ENCODE assay signal across 1 cellular context in the genomic region with DNA sequence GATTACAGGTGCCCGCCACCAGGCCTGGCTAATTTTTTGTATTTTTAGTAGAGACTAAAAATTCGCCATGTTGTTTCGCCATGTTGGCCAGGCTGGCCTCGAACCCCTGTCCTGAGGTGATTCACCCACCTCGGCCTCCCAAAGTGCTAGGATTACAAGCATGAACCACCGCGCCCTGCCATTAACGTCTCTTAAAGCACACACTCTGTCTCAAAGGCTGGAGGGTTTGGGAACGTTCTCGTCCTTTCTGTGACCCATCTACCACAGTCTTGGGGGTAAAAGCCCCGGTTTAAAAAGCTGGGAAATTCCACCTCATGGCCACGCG.
TF ChIP-seq lines count a peak whose summit lies in the region.

No MANE protein-coding gene starts in this region.

TF ChIP-seq in GM23338, 12 proteins besides CTCF, POLR2A, EP300 and RAD21 (continued from another document):
- TF ChIP-seq, protein P1, sequence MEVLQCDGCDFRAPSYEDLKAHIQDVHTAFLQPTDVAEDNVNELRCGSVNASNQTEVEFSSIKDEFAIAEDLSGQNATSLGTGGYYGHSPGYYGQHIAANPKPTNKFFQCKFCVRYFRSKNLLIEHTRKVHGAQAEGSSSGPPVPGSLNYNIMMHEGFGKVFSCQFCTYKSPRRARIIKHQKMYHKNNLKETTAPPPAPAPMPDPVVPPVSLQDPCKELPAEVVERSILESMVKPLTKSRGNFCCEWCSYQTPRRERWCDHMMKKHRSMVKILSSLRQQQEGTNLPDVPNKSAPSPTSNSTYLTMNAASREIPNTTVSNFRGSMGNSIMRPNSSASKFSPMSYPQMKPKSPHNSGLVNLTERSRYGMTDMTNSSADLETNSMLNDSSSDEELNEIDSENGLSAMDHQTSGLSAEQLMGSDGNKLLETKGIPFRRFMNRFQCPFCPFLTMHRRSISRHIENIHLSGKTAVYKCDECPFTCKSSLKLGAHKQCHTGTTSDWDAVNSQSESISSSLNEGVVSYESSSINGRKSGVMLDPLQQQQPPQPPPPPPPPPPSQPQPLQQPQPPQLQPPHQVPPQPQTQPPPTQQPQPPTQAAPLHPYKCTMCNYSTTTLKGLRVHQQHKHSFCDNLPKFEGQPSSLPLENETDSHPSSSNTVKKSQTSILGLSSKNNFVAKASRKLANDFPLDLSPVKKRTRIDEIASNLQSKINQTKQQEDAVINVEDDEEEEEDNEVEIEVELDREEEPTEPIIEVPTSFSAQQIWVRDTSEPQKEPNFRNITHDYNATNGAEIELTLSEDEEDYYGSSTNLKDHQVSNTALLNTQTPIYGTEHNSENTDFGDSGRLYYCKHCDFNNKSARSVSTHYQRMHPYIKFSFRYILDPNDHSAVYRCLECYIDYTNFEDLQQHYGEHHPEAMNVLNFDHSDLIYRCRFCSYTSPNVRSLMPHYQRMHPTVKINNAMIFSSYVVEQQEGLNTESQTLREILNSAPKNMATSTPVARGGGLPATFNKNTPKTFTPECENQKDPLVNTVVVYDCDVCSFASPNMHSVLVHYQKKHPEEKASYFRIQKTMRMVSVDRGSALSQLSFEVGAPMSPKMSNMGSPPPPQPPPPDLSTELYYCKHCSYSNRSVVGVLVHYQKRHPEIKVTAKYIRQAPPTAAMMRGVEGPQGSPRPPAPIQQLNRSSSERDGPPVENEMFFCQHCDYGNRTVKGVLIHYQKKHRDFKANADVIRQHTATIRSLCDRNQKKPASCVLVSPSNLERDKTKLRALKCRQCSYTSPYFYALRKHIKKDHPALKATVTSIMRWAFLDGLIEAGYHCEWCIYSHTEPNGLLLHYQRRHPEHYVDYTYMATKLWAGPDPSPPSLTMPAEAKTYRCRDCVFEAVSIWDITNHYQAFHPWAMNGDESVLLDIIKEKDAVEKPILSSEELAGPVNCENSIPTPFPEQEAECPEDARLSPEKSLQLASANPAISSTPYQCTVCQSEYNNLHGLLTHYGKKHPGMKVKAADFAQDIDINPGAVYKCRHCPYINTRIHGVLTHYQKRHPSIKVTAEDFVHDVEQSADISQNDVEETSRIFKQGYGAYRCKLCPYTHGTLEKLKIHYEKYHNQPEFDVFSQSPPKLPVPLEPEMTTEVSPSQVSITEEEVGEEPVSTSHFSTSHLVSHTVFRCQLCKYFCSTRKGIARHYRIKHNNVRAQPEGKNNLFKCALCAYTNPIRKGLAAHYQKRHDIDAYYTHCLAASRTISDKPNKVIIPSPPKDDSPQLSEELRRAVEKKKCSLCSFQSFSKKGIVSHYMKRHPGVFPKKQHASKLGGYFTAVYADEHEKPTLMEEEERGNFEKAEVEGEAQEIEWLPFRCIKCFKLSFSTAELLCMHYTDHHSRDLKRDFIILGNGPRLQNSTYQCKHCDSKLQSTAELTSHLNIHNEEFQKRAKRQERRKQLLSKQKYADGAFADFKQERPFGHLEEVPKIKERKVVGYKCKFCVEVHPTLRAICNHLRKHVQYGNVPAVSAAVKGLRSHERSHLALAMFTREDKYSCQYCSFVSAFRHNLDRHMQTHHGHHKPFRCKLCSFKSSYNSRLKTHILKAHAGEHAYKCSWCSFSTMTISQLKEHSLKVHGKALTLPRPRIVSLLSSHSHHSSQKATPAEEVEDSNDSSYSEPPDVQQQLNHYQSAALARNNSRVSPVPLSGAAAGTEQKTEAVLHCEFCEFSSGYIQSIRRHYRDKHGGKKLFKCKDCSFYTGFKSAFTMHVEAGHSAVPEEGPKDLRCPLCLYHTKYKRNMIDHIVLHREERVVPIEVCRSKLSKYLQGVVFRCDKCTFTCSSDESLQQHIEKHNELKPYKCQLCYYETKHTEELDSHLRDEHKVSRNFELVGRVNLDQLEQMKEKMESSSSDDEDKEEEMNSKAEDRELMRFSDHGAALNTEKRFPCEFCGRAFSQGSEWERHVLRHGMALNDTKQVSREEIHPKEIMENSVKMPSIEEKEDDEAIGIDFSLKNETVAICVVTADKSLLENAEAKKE (CRISPR knock-in tag; IDR thresholded peaks at IDR 0.05) = no peak
- TF ChIP-seq ZNF114 (CRISPR knock-in tag; IDR thresholded peaks at IDR 0.05) (no peak), EZH2 (IDR thresholded peaks at IDR 0.05; ENCODE audit: low read depth, unreplicated experiment) (no peak)
TF ChIP-seq in GM23338: peak in this region for 0.
